ENCODE assay signal across 21 cellular contexts in the genomic region with DNA sequence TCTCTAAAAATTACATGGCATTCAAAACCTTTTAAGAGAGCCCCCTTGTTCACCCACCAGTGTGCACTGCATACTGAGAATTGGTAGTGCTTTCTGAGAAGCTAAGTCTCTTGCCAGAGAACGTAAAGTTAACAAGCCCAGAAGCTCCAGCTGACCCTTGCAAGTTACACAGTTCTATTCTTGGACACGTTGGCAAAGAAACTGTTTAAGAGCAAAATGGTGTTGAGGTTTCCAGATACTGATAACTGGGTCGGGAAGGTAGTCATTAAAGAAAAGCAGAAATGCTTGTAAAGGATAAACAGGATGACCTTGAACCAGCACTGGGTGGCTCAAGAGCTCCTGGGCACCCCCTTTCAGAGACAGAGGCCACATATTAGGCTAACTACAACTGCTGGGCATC.
DNase-seq lines count a peak whose midpoint lies in the region; ATAC-seq and TF ChIP-seq lines count a peak whose summit lies in the region.
"Had no signal": no experiment of that assay in that cellular context is flagged by ENCODE, and none has a peak within 500 bp of the region (broad histone marks: within the 10 kb centered on the region; RNA-seq: fewer than 3 reads in every experiment).

No MANE protein-coding gene starts in this region.

- ATAC-seq in Right ventricle myocardium inferior (peak; percentile 34), right cardiac atrium (peak; percentile 29 to 33)

- no peak for DNase-seq in Right ventricle myocardium inferior (ENCODE audit: missing footprints)
- DNase-seq in right atrium auricular region (ENCODE audit: low spot score), result no peak
- no peak for DNase-seq in right cardiac atrium
- no peak for DNase-seq in colonic mucosa
- no peak for DNase-seq in NCI-H1417 (lab: John Stamatoyannopoulos, UW)
- no peak for DNase-seq in amygdala (lab: John Stamatoyannopoulos, UW)
- DNase-seq: Caco-2; CD4-positive, CD25-positive, alpha-beta regulatory T cell; DMS153; GDM1; IMR-90; Karpas-422; NCI-H1105; NCI-H1694; NCI-H2081 treated with DMSO at 0.1 percent for 48 hours; NCI-H446 treated with DMSO at 0.1 percent for 48 hours; NCI-H748 treated with DMSO at 0.1 percent for 48 hours had no signal

- no peaks in the 10 kb centered on the region for H3K27me3 Mint-ChIP-seq in brain
- H3K27me3 Mint-ChIP-seq: CD4-positive, CD25-positive, alpha-beta regulatory T cell had no signal

- 23% methylated on average over 3 of the region's 3 CpGs for WGBS in right cardiac atrium

- H3K36me3 ChIP-seq in right atrium auricular region (no peaks in the 10 kb centered on the region), skeletal muscle tissue (ENCODE audit: control insufficient read depth in 3 of 3, insufficient read depth in 3 of 3, low read length in 3 of 3) (no peaks in the 10 kb centered on the region), colonic mucosa (no peaks in the 10 kb centered on the region)
- H3K36me3 ChIP-seq: HAP-1 had no signal

- H3K27me3 ChIP-seq in right atrium auricular region, result no peaks in the 10 kb centered on the region
- no peaks in the 10 kb centered on the region for H3K27me3 ChIP-seq in right cardiac atrium (ENCODE audit: control insufficient read depth, insufficient read depth)
- H3K27me3 ChIP-seq in skeletal muscle tissue (ENCODE audit: control insufficient read depth in 3 of 3, insufficient read depth in 3 of 3, low read length in 3 of 3), result no peaks in the 10 kb centered on the region
- no peaks in the 10 kb centered on the region for H3K27me3 ChIP-seq in colonic mucosa

- H3K27ac Mint-ChIP-seq in brain, result peak overlapping the region in 3 of 5 experiments; percentile 18 to 56 (median 20)

- H3K36me3 Mint-ChIP-seq in brain, result peaks cover 56% of the 10 kb centered on the region
- H3K36me3 Mint-ChIP-seq: CD4-positive, CD25-positive, alpha-beta regulatory T cell had no signal

- intact Hi-C loops in Right ventricle myocardium inferior (cut with DNase I) (no loop called here), right cardiac atrium (cut with DNase I) (no loop called here), colonic mucosa (cut with DNase I) (no loop called here)

- no peak overlapping the region for H3K4me3 Mint-ChIP-seq in brain
- H3K4me3 Mint-ChIP-seq: CD4-positive, CD25-positive, alpha-beta regulatory T cell had no signal

- H3K4me1 Mint-ChIP-seq in brain, result peaks cover 76% of the 10 kb centered on the region

- H3K9me3 ChIP-seq in right atrium auricular region (no peaks in the 10 kb centered on the region), right cardiac atrium (ENCODE audit: control insufficient read depth, low read length) (no peaks in the 10 kb centered on the region), skeletal muscle tissue (ENCODE audit: control insufficient read depth in 3 of 3, low read length in 3 of 3) (no peaks in the 10 kb centered on the region), colonic mucosa (no peaks in the 10 kb centered on the region)
- H3K9me3 ChIP-seq: Caco-2, HAP-1 had no signal

- H3K27ac ChIP-seq in right atrium auricular region (peak overlapping the region in 1 of 2 donors; percentile 49), right cardiac atrium (ENCODE audit: low read length) (no peak overlapping the region), skeletal muscle tissue (ENCODE audit: low read depth, low read length) (peak overlapping the region; percentile 86), colonic mucosa (no peak overlapping the region)
- H3K27ac ChIP-seq: 22Rv1 had no signal

- no peaks in the 10 kb centered on the region for H3K9me3 Mint-ChIP-seq in brain

- TF ChIP-seq CTCF in right atrium auricular region (IDR thresholded peaks at IDR 0.05) (no peak), brain (conservative IDR thresholded peaks at IDR 0.05) (no peak), colonic mucosa (IDR thresholded peaks at IDR 0.05) (no peak)

- peak overlapping the region in 2 of 3 donors; percentile 24 to 32 for H3K9ac ChIP-seq in skeletal muscle tissue (ENCODE audit: low read depth in 1 of 3, low read length in 3 of 3)
- no peak overlapping the region for H3K9ac ChIP-seq in colonic mucosa (ENCODE audit: low read depth in 2 of 2, low read length in 2 of 2)

- no peaks in the 10 kb centered on the region for H3K4me1 ChIP-seq in right atrium auricular region
- H3K4me1 ChIP-seq in right cardiac atrium (ENCODE audit: control insufficient read depth, insufficient read depth, low read length), result no peaks in the 10 kb centered on the region
- H3K4me1 ChIP-seq in skeletal muscle tissue (ENCODE audit: control insufficient read depth in 3 of 3, insufficient read depth in 3 of 3, low read length in 3 of 3), result peaks cover 20 to 37% (median 30%) of the 10 kb centered on the region in 3 donors
- no peaks in the 10 kb centered on the region for H3K4me1 ChIP-seq in colonic mucosa
- H3K4me1 ChIP-seq: Caco-2, HAP-1 had no signal

- H3K4me3 ChIP-seq in right atrium auricular region, result no peak overlapping the region
- H3K4me3 ChIP-seq in right cardiac atrium (ENCODE audit: low read length), result no peak overlapping the region
- H3K4me3 ChIP-seq in skeletal muscle tissue (ENCODE audit: low read length in 3 of 3), result no peak overlapping the region
- no peak overlapping the region for H3K4me3 ChIP-seq in colonic mucosa
- H3K4me3 ChIP-seq: HAP-1 had no signal

Comparison
In these comparisons a context has a peak if more than half of its experiments do, and no peak if none do; other contexts are left out.
1. H3K9ac ChIP-seq: peak in skeletal muscle tissue (2 of 3); none in colonic mucosa (0 of 2).